ENCODE assay signal across 6 cellular contexts in the genomic region with DNA sequence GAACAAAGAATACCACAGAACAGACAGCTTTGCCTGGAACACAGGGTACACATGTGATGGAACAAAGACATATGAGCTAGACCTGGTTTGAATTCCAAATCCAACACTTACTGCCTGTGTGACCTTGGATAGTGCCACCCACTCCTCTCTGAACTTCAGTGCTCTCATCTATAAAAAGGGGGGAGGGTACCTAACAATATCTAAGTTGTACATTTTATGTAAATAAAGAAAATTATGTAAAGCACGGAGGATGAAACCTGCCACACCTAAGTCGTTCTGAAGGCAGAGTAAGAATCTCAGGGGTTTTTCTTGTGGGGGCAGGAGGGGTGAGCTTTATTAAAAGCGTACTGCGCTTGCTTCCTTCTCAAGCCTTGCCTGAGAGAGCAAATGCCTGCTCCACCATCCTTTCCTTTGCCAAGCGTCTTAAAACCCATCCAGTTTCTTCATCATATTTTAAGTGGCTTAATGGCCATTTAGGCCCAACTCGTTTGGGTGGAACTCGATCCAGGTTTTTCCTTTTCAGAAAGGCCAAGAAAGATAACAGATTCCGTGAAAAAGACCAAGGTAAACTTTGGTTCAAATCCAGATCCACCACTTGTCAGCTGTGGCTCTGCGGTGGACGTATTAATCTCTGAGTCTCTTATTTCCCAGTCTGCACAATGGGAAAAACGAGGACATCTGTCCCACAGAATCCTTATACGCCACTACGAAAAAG.
DNase-seq lines count a peak whose midpoint lies in the region; ATAC-seq lines count a peak whose summit lies in the region.

No MANE protein-coding gene starts in this region.

- ATAC-seq in effector memory CD8-positive, alpha-beta T cell (replicated peaks) = no peak

- DNase-seq in NCI-H1694 (lab: John Stamatoyannopoulos, UW) (peak; percentile 56), NCI-H1694 treated with DMSO at 0.1 percent for 48 hours (lab: John Stamatoyannopoulos, UW) (no peak), skeletal muscle cell (ENCODE audit: low read depth) (peak; percentile 15), NCI-H1436 treated with DMSO at 0.1 percent for 48 hours (lab: John Stamatoyannopoulos, UW) (no peak)
- DNase-seq in effector memory CD8-positive, alpha-beta T cell = peak in 1 of 3 experiments; percentile 6
- DNase-seq in activated CD8-positive, alpha-beta memory T cell treated with anti-CD3 and anti-CD28 coated beads for 24 hours = no peak

- peak overlapping the region; percentile 99 to 100 for H3K27ac Mint-ChIP-seq in effector memory CD8-positive, alpha-beta T cell

- H3K4me3 Mint-ChIP-seq in effector memory CD8-positive, alpha-beta T cell = peak overlapping the region; percentile 99

- peaks cover 43% of the 10 kb centered on the region for H3K36me3 Mint-ChIP-seq in effector memory CD8-positive, alpha-beta T cell (ENCODE audit: insufficient read depth)

- no peaks in the 10 kb centered on the region for H3K27me3 Mint-ChIP-seq in effector memory CD8-positive, alpha-beta T cell

- H3K9me3 Mint-ChIP-seq in effector memory CD8-positive, alpha-beta T cell = no peaks in the 10 kb centered on the region

- peaks cover 37 to 56% of the 10 kb centered on the region in 2 donors for H3K4me1 Mint-ChIP-seq in effector memory CD8-positive, alpha-beta T cell (ENCODE audit: low read depth in 2 of 2)

- H3K4me3 ChIP-seq in skeletal muscle cell (ENCODE audit: low read depth, low read length) = peak overlapping the region; percentile 89

Comparison
In these comparisons a context has a peak if more than half of its experiments do, and no peak if none do; other contexts are left out.
1. DNase-seq: peak in NCI-H1694 (single experiment) and skeletal muscle cell (single experiment); none in NCI-H1694 treated with DMSO at 0.1 percent for 48 hours (single experiment), NCI-H1436 treated with DMSO at 0.1 percent for 48 hours (single experiment) and activated CD8-positive, alpha-beta memory T cell treated with anti-CD3 and anti-CD28 coated beads for 24 hours (single experiment).